Comparison of ENCODE assay signal across 8 cellular contexts in genomic region chr1:182588460-182589396, GRCh38. TPM values are rescaled to one million over a fixed set of nuclear protein-coding genes. Genes with fewer than 3 reads are reported as not detected.
A peak's percentile ranks its signal among the peaks of the same experiment; 100 is the strongest.
DNase-seq lines count a peak whose midpoint lies in the region; ATAC-seq and TF ChIP-seq lines count a peak whose summit lies in the region.

A gene with protein sequence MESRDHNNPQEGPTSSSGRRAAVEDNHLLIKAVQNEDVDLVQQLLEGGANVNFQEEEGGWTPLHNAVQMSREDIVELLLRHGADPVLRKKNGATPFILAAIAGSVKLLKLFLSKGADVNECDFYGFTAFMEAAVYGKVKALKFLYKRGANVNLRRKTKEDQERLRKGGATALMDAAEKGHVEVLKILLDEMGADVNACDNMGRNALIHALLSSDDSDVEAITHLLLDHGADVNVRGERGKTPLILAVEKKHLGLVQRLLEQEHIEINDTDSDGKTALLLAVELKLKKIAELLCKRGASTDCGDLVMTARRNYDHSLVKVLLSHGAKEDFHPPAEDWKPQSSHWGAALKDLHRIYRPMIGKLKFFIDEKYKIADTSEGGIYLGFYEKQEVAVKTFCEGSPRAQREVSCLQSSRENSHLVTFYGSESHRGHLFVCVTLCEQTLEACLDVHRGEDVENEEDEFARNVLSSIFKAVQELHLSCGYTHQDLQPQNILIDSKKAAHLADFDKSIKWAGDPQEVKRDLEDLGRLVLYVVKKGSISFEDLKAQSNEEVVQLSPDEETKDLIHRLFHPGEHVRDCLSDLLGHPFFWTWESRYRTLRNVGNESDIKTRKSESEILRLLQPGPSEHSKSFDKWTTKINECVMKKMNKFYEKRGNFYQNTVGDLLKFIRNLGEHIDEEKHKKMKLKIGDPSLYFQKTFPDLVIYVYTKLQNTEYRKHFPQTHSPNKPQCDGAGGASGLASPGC (minus strand): TSS chr1:182589256. CDS start chr1:182586806, 2,450 bp downstream.

- peaks cover 0 to 2% of the 10 kb centered on the region in 2 donors for H3K4me1 ChIP-seq in esophagus (ENCODE audit: control insufficient read depth in 2 of 2, insufficient read depth in 2 of 2, low read length in 1 of 2)
- H3K4me1 ChIP-seq in mucosa of rectum (ENCODE audit: control insufficient read depth in 2 of 2, insufficient read depth in 2 of 2, low read length in 2 of 2): peaks cover 9 to 12% of the 10 kb centered on the region in 2 donors

- 2 to 4% methylated on average over 21 of the region's 21 CpGs for WGBS in esophagus, 2 donors

- peaks cover 49% of the 10 kb centered on the region for H3K4me1 Mint-ChIP-seq in stimulated activated naive CD8-positive, alpha-beta T cell treated with anti-CD3 and anti-CD28 coated beads, Interleukin-15, amount 100 ng/mL, for 72 hours

- H3K9me3 ChIP-seq in AG04450 (ENCODE audit: control insufficient read depth, insufficient read depth, low read length): no peaks in the 10 kb centered on the region
- no peaks in the 10 kb centered on the region for H3K9me3 ChIP-seq in esophagus (ENCODE audit: control insufficient read depth in 2 of 2, insufficient read depth in 1 of 2, low read depth in 1 of 2, low read length in 1 of 2)
- H3K9me3 ChIP-seq in mucosa of rectum (ENCODE audit: control insufficient read depth in 2 of 2, low read length in 2 of 2): no peaks in the 10 kb centered on the region

- peak within 1 kb of the TSS; percentile 99 for H3K27ac Mint-ChIP-seq in stimulated activated naive CD8-positive, alpha-beta T cell treated with anti-CD3 and anti-CD28 coated beads, Interleukin-15, amount 100 ng/mL, for 72 hours

- H3K36me3 ChIP-seq in esophagus (ENCODE audit: control insufficient read depth in 2 of 2, insufficient read depth in 2 of 2, low read length in 1 of 2) (no peaks in the 10 kb centered on the region), mucosa of rectum (ENCODE audit: control insufficient read depth in 2 of 2, insufficient read depth in 2 of 2, low read length in 2 of 2) (peaks cover 2 to 3% of the 10 kb centered on the region in 2 donors)

- ATAC-seq in GM18517 (IDR thresholded peaks at IDR 0.05; ENCODE audit: unreplicated experiment): peak; percentile 76
- peak; percentile 82 for ATAC-seq in HG02943 (IDR thresholded peaks at IDR 0.05; ENCODE audit: low read depth, unreplicated experiment)
- ATAC-seq in stimulated activated naive CD8-positive, alpha-beta T cell treated with anti-CD3 and anti-CD28 coated beads, Interleukin-15, amount 100 ng/mL, for 72 hours: peak; percentile 91

- peaks cover 9% of the 10 kb centered on the region for H3K27me3 ChIP-seq in AG04450 (ENCODE audit: control insufficient read depth, insufficient read depth, low read length)
- H3K27me3 ChIP-seq in esophagus (ENCODE audit: control insufficient read depth in 1 of 2, insufficient read depth in 2 of 2, low read length in 2 of 2): no peaks in the 10 kb centered on the region
- no peaks in the 10 kb centered on the region for H3K27me3 ChIP-seq in mucosa of rectum (ENCODE audit: control insufficient read depth in 2 of 2, insufficient read depth in 2 of 2, low read length in 2 of 2)

- H3K4me3 ChIP-seq in AG04450 (ENCODE audit: low read depth, low read length): peak within 1 kb of the TSS; percentile 77
- H3K4me3 ChIP-seq in esophagus (ENCODE audit: low read depth in 1 of 2, low read length in 2 of 2): peak within 1 kb of the TSS; percentile 60 to 81
- H3K4me3 ChIP-seq in mucosa of rectum (ENCODE audit: low read length in 2 of 2): peak within 1 kb of the TSS; percentile 95 to 99

- peaks cover 6% of the 10 kb centered on the region for H3K27me3 Mint-ChIP-seq in stimulated activated naive CD8-positive, alpha-beta T cell treated with anti-CD3 and anti-CD28 coated beads, Interleukin-15, amount 100 ng/mL, for 72 hours

- H3K27ac ChIP-seq in AG04450 (ENCODE audit: low read depth, low read length) (peak within 1 kb of the TSS; percentile 91), esophagus (ENCODE audit: low read depth in 2 of 2, low read length in 1 of 2) (peak within 1 kb of the TSS; percentile 94 to 99), mucosa of rectum (ENCODE audit: low read depth in 2 of 2, low read length in 2 of 2) (peak within 1 kb of the TSS; percentile 97 to 99)

- CTCF ChIA-PET in AG04450 (lab: Charles Lee): interaction anchor here (0.6 to 5.2 kb wide), 7 partner anchors 9 to 505 kb away, joined by 3 to 43 read pairs (median 7); no protein-coding TSS in a partner anchor

- peak within 1 kb of the TSS; percentile 97 to 99 for H3K9ac ChIP-seq in mucosa of rectum (ENCODE audit: low read depth in 1 of 2, low read length in 2 of 2)

- peaks cover 0 to 6% of the 10 kb centered on the region in 2 donors for H3K9me3 Mint-ChIP-seq in stimulated activated naive CD8-positive, alpha-beta T cell treated with anti-CD3 and anti-CD28 coated beads, Interleukin-15, amount 100 ng/mL, for 72 hours

- POLR2A ChIA-PET in AG04450 (lab: Yijun Ruan, JAX): no interaction called here

- peak within 1 kb of the TSS; percentile 96 to 98 for H3K4me3 Mint-ChIP-seq in stimulated activated naive CD8-positive, alpha-beta T cell treated with anti-CD3 and anti-CD28 coated beads, Interleukin-15, amount 100 ng/mL, for 72 hours

- TF ChIP-seq CTCF in AG04450 (IDR thresholded peaks at IDR 0.05; ENCODE audit: low read depth, low read length): no peak

- DNase-seq in AG04450 (ENCODE audit: low read depth, low spot score) (peak; percentile 6), NOMO-1 (lab: John Stamatoyannopoulos, UW; ENCODE audit: unreplicated experiment in 2 of 2) (peak; percentile 11 to 72), activated T-cell treated with anti-CD3 and anti-CD28 coated beads for 4 hours (peak; percentile 58)
- DNase-seq in stimulated activated naive CD8-positive, alpha-beta T cell treated with anti-CD3 and anti-CD28 coated beads, Interleukin-15, amount 100 ng/mL, for 72 hours: peak in 1 of 2 donors; percentile 41

RNA-seq across cellular contexts. Expression of the gene that starts here (rescaled TPM):
- polyA plus RNA-seq in AG04450 (2011; rRNA removed) (4.9 and 6.2 TPM in 2 replicates), esophagus (1 to 10 TPM; 3.8 to 5.8 TPM)
- polyA minus RNA-seq in AG04450 (2011; rRNA and poly(A)+ RNA removed): 3.4 and 4.6 TPM in 2 replicates
